ENCODE assay signal across 8 cellular contexts in genomic region chr15:90059208-90059985, GRCh38. TPM values are rescaled to one million over a fixed set of nuclear protein-coding genes. Genes with fewer than 3 reads are reported as not detected.
DNase-seq lines count a peak whose midpoint lies in the region; ATAC-seq and TF ChIP-seq lines count a peak whose summit lies in the region.

No MANE protein-coding gene starts in this region.

- DNase-seq in activated naive CD4-positive, alpha-beta T cell (lab: John Stamatoyannopoulos, UW) = peak; percentile 16 to 24 (median 22)
- DNase-seq in inferior parietal cortex (ENCODE audit: extremely low spot score) (peak; percentile 32), NCI-H82 (lab: John Stamatoyannopoulos, UW) (no peak), dermis blood vessel endothelial cell (no peak)
- peak; percentile 43 to 86 (median 57) for DNase-seq in stimulated activated CD4-positive, alpha-beta T cell treated with anti-CD3 and anti-CD28 coated beads, TNF-alpha, amount 100 ng/mL, for 24 hours (ENCODE audit: low read depth in 3 of 3)

- TF ChIP-seq POLR2A in GM18526 (IDR thresholded peaks at IDR 0.05; ENCODE audit: extremely low read depth, insufficient read length) (peak; percentile 54), Raji (IDR thresholded peaks at IDR 0.05; ENCODE audit: insufficient read depth, low read depth, low read length) (peak; percentile 38)

- peak; percentile 87 for ATAC-seq in HG02981 (IDR thresholded peaks at IDR 0.05; ENCODE audit: unreplicated experiment)

RNA-seq across cellular contexts. Expression of gene IDH2, which starts 42.9 kb away (rescaled TPM):
- total RNA-seq in dermis blood vessel endothelial cell = 77.3 and 127 TPM in 2 replicates

RNA-seq across cellular contexts. Expression of gene ZNF710, which starts 58.3 kb away (rescaled TPM):
- total RNA-seq in dermis blood vessel endothelial cell = 10.2 and 10.7 TPM in 2 replicates

Comparison
In these comparisons a context has a peak if more than half of its experiments do, and no peak if none do; other contexts are left out.
1. DNase-seq: peak in activated naive CD4-positive, alpha-beta T cell (4 of 4), inferior parietal cortex (single experiment) and stimulated activated CD4-positive, alpha-beta T cell treated with anti-CD3 and anti-CD28 coated beads, TNF-alpha, amount 100 ng/mL, for 24 hours (3 of 3); none in NCI-H82 (single experiment) and dermis blood vessel endothelial cell (single experiment).